ENCODE assay signal across 21 cellular contexts in genomic region chr3:40172560-40172959, GRCh38.
DNase-seq lines count a peak whose midpoint lies in the region; ATAC-seq and TF ChIP-seq lines count a peak whose summit lies in the region.
"Had no signal": no experiment of that assay in that cellular context is flagged by ENCODE, and none has a peak within 500 bp of the region (broad histone marks: within the 10 kb centered on the region; RNA-seq: fewer than 3 reads in every experiment).

No MANE protein-coding gene starts in this region.

- no peak for ATAC-seq in Right ventricle myocardium inferior
- no peak for ATAC-seq in right cardiac atrium
- no peak for ATAC-seq in lung (ENCODE audit: insufficient read depth, low FRiP score)
- ATAC-seq in lower lobe of right lung: no peak
- ATAC-seq: GM12878, GM23338, HepG2 had no signal

- no peaks in the 10 kb centered on the region for H3K9me3 ChIP-seq in right cardiac atrium (ENCODE audit: control insufficient read depth, low read length)
- H3K9me3 ChIP-seq in lung (ENCODE audit: control insufficient read depth in 2 of 2, insufficient read depth in 1 of 2, low read length in 1 of 2): peaks cover 0 to 2% of the 10 kb centered on the region in 2 donors
- no peaks in the 10 kb centered on the region for H3K9me3 ChIP-seq in lower lobe of right lung
- no peaks in the 10 kb centered on the region for H3K9me3 ChIP-seq in breast epithelium

- WGBS in right cardiac atrium: 85% methylated on average over 1 of the region's 1 CpG
- 76 to 100% methylated on average over 1 of the region's 1 CpG for WGBS in lung, 2 donors

- H3K27me3 ChIP-seq in right cardiac atrium (ENCODE audit: control insufficient read depth, insufficient read depth) (no peaks in the 10 kb centered on the region), lung (ENCODE audit: control insufficient read depth, insufficient read depth) (no peaks in the 10 kb centered on the region), lower lobe of right lung (ENCODE audit: low read depth) (no peaks in the 10 kb centered on the region), breast epithelium (no peaks in the 10 kb centered on the region)

- intact Hi-C loops in Right ventricle myocardium inferior (cut with DNase I) (no loop called here), right cardiac atrium (cut with DNase I) (loop anchor here in 3 of 4 donors (10.0 kb wide), 3 partner anchors 358 to 628 kb away; no protein-coding TSS in a partner anchor), lower lobe of right lung (cut with DNase I) (loop anchor here (10.0 kb wide), 1 partner anchor 458 kb away; no protein-coding TSS in a partner anchor), breast epithelium (cut with DNase I; ENCODE audit: low total_unique reads) (no loop called here)

- H3K4me1 ChIP-seq in right cardiac atrium (ENCODE audit: control insufficient read depth, insufficient read depth, low read length) (no peaks in the 10 kb centered on the region), lung (ENCODE audit: control insufficient read depth in 2 of 2, insufficient read depth in 2 of 2, low read length in 2 of 2) (peaks cover 0 to 2% of the 10 kb centered on the region in 2 donors), lower lobe of right lung (no peaks in the 10 kb centered on the region), breast epithelium (no peaks in the 10 kb centered on the region)

- no peak overlapping the region for H3K4me3 ChIP-seq in right cardiac atrium (ENCODE audit: low read length)
- no peak overlapping the region for H3K4me3 ChIP-seq in lung
- H3K4me3 ChIP-seq in lower lobe of right lung: no peak overlapping the region
- no peak overlapping the region for H3K4me3 ChIP-seq in breast epithelium
- H3K4me3 ChIP-seq: GM12878, GM23338 had no signal

- TF ChIP-seq CTCF in lung (IDR thresholded peaks at IDR 0.05; ENCODE audit: control extremely low read depth, extremely low read depth) (no peak), lower lobe of right lung (IDR thresholded peaks at IDR 0.05) (no peak), breast epithelium (IDR thresholded peaks at IDR 0.05) (no peak)

- DNase-seq in Right ventricle myocardium inferior (ENCODE audit: missing footprints) (peak; percentile 51), right cardiac atrium (no peak), lung (ENCODE audit: low spot score) (peak; percentile 16), lower lobe of right lung (no peak), NCI-H510A treated with DMSO at 0.1 percent for 48 hours (lab: John Stamatoyannopoulos, UW) (no peak), breast epithelium (ENCODE audit: low spot score in 2 of 2) (no peak)
- DNase-seq in activated CD8-positive, alpha-beta memory T cell treated with anti-CD3 and anti-CD28 coated beads for 24 hours: no peak
- DNase-seq: CD4-positive, CD25-positive, alpha-beta regulatory T cell; DMS53; Kasumi-1; NCI-H1092 treated with DMSO at 0.1 percent for 48 hours; NCI-H1436; NCI-H187; NCI-H2081 treated with DMSO at 0.1 percent for 48 hours; NCI-H526 treated with DMSO at 0.1 percent for 48 hours; RPMI8226; SHP77 had no signal

- H3K27ac ChIP-seq in right cardiac atrium (ENCODE audit: low read length): no peak overlapping the region
- H3K27ac ChIP-seq in cingulate gyrus (ENCODE audit: low read depth, low read length): peak overlapping the region; percentile 89
- no peak overlapping the region for H3K27ac ChIP-seq in lung (ENCODE audit: low read depth in 1 of 2, low read length in 1 of 2)
- no peak overlapping the region for H3K27ac ChIP-seq in lower lobe of right lung
- H3K27ac ChIP-seq in breast epithelium: no peak overlapping the region

- TF ChIP-seq POLR2A in breast epithelium (IDR thresholded peaks at IDR 0.05): no peak

- H3K36me3 ChIP-seq in lung (ENCODE audit: control insufficient read depth in 2 of 2, insufficient read depth in 2 of 2, low read length in 2 of 2) (no peaks in the 10 kb centered on the region), lower lobe of right lung (no peaks in the 10 kb centered on the region), breast epithelium (no peaks in the 10 kb centered on the region)

Comparison
In these comparisons a context has a peak if more than half of its experiments do, and no peak if none do; other contexts are left out.
1. DNase-seq: peak in Right ventricle myocardium inferior (single experiment) and lung (single experiment); none in right cardiac atrium (0 of 3), lower lobe of right lung (single experiment), NCI-H510A treated with DMSO at 0.1 percent for 48 hours (single experiment), breast epithelium (0 of 2) and activated CD8-positive, alpha-beta memory T cell treated with anti-CD3 and anti-CD28 coated beads for 24 hours (single experiment).
2. intact Hi-C loops: an anchor here in right cardiac atrium (10.0 kb wide) and lower lobe of right lung (10.0 kb wide); none called in Right ventricle myocardium inferior and breast epithelium.